In the genomic region with DNA sequence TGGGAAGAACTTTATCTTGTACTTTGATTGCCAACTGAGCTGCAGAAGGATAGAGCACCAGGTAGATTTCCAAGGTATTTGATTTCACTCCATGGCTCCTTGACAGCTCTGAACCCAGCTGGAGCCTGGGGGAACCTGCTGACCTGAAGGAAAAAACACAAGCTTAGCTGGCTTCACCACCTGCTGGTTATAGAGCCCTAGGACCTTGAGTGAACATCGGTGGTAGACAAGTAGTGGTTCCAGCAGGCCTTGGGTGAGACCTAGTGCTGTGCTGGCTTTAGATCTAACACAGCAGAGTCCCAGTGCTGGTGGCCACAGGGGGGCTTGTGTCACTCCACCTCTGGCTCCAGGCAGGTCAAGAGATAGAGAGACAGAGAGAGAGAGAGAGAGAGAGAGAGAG, we compare ENCODE assay signal across 18 cellular contexts.
DNase-seq lines count a peak whose midpoint lies in the region; ATAC-seq, FAIRE-seq and TF ChIP-seq lines count a peak whose summit lies in the region.
"Had no signal": no experiment of that assay in that cellular context is flagged by ENCODE, and none has a peak within 500 bp of the region (broad histone marks: within the 10 kb centered on the region; RNA-seq: fewer than 3 reads in every experiment).

No MANE protein-coding gene starts in this region.

- no peak for TF ChIP-seq POLR2A in H1 (IDR thresholded peaks at IDR 0.05; ENCODE audit: control extremely low read depth in 1 of 2, low read depth in 2 of 2, low read length in 2 of 2)

- H3K4me3 ChIP-seq in H1 (ENCODE audit: extremely low read depth in 1 of 4, insufficient read depth in 2 of 4, low read depth in 3 of 4, low read length in 4 of 4), result no peak overlapping the region

- FAIRE-seq in H1 (lab: Jason Lieb, UNC), result no peak
- FAIRE-seq: GM12891, GM18507 had no signal

- 91% methylated on average over 1 of the region's 1 CpG; no CpG with 5 or more reads in 1 of the 2 experiments for WGBS in H1 (ENCODE audit: extremely low coverage in 1 of 2, insufficient coverage in 1 of 2, insufficient read length in 1 of 2, insufficient replicate concordance in 2 of 2, low coverage in 1 of 2, low lambda C conversion rate in 2 of 2, missing lambda C conversion rate in 1 of 2), 2 experiments

- H3K4me3 Mint-ChIP-seq in neural crest cell (no peak overlapping the region), immature natural killer cell (peak overlapping the region in 1 of 5 donors; percentile 11)
- H3K4me3 Mint-ChIP-seq: CD4-positive, alpha-beta memory T cell; H9; HFFc6 had no signal

- H2BK12ac ChIP-seq in H1 (ENCODE audit: low read depth, low read length), result no peak overlapping the region

- TF ChIP-seq EP300 in H1 (IDR thresholded peaks at IDR 0.05; ENCODE audit: borderline replicate concordance in 1 of 2, low read depth in 2 of 2, low read length in 2 of 2), result no peak

- no peaks in the 10 kb centered on the region for H3K27me3 Mint-ChIP-seq in neural crest cell (ENCODE audit: low read depth)
- H3K27me3 Mint-ChIP-seq in immature natural killer cell (ENCODE audit: low read depth in 3 of 3), result peaks cover 0 to 2% (median 0%) of the 10 kb centered on the region in 3 donors
- H3K27me3 Mint-ChIP-seq: CD4-positive, alpha-beta memory T cell had no signal

- H3K9me3 ChIP-seq in H1 (ENCODE audit: insufficient read depth in 2 of 2, low read depth in 1 of 2, low read length in 1 of 2), result 0 out of 4 replicates have a peak, but pooled peaks cover 0 to 5% of the 10 kb centered on the region in 2 experiments

- no peak overlapping the region for H2BK5ac ChIP-seq in H1 (ENCODE audit: low read depth, low read length)

- H2BK15ac ChIP-seq in H1 (ENCODE audit: low read length), result no peak overlapping the region

- H3K36me3 Mint-ChIP-seq in neural crest cell (ENCODE audit: low read depth) (peaks cover 12% of the 10 kb centered on the region), immature natural killer cell (peaks cover 0 to 6% (median 4%) of the 10 kb centered on the region in 3 donors)
- H3K36me3 Mint-ChIP-seq: CD4-positive, alpha-beta memory T cell had no signal

- no peak for TF ChIP-seq RAD21 in H1 (IDR thresholded peaks at IDR 0.05 in 1 of 2, conservative IDR thresholded peaks at IDR 0.05 in 1 of 2; ENCODE audit: low read depth in 2 of 2, low read length in 2 of 2)

- DNase-seq in H1 (ENCODE audit: low read depth in 1 of 2, low spot score in 2 of 2) (no peak), iPS DF 19.7 (ENCODE audit: low read depth, low spot score) (peak; percentile 5), neural crest cell (ENCODE audit: low read depth, low spot score) (no peak), immature natural killer cell (no peak), HUDEP-2 (lab: John Stamatoyannopoulos, UW; ENCODE audit: unreplicated experiment in 76 of 76) (no peak)
- DNase-seq: C1 segment of cervical spinal cord; Calu3; CD4-positive, alpha-beta memory T cell; COR-L47; DMS53; DMS79 treated with DMSO at 0.1 percent for 48 hours; GF-D8; H9; HFFc6 had no signal

- no peaks in the 10 kb centered on the region for H3K36me3 ChIP-seq in H1 (ENCODE audit: control insufficient read depth in 2 of 4, insufficient read depth in 4 of 4, low read length in 3 of 4)

- H3K9ac ChIP-seq in H1 (replicated peaks in 1 of 4; ENCODE audit: extremely low read depth in 1 of 4, low read depth in 3 of 4, low read length in 3 of 4), result no peak overlapping the region

- no peaks in the 10 kb centered on the region for H3K79me2 ChIP-seq in H1 (ENCODE audit: control insufficient read depth in 1 of 2, insufficient read depth in 2 of 2, low read length in 2 of 2)

- no peak overlapping the region for H3K14ac ChIP-seq in H1 (ENCODE audit: insufficient read length)

- no peak overlapping the region for H2BK20ac ChIP-seq in H1 (ENCODE audit: low read length)

- H4K5ac ChIP-seq in H1 (ENCODE audit: insufficient read length, low read depth, low read length), result no peak overlapping the region

- no peaks in the 10 kb centered on the region for H4K20me1 ChIP-seq in H1 (replicated peaks in 1 of 2; ENCODE audit: control insufficient read depth in 1 of 2, insufficient read depth in 2 of 2, low read length in 2 of 2)

- no peak for TF ChIP-seq CTCF in H1 (IDR thresholded peaks at IDR 0.05; ENCODE audit: control extremely low read depth in 1 of 3, insufficient read depth in 1 of 3, low read depth in 1 of 3, low read length in 3 of 3)
- TF ChIP-seq CTCF in neural crest cell (conservative IDR thresholded peaks at IDR 0.05), result no peak

- H3K23me2 ChIP-seq in H1 (ENCODE audit: low read depth, low read length), result no peaks in the 10 kb centered on the region

- POLR2A ChIA-PET in H1 (lab: Charles Lee; ENCODE audit: partially characterized antibody), result no interaction called here

- H3K27ac Mint-ChIP-seq in neural crest cell (ENCODE audit: unreplicated experiment) (peak overlapping the region; percentile 79), immature natural killer cell (peak overlapping the region in 1 of 6 donors; percentile 20)
- H3K27ac Mint-ChIP-seq: CD4-positive, alpha-beta memory T cell; HFFc6 had no signal

- no peak overlapping the region for H3K4ac ChIP-seq in H1 (replicated peaks; ENCODE audit: insufficient read length, low read depth, low read length)

- H3K27me3 ChIP-seq in H1 (replicated peaks in 1 of 4; ENCODE audit: control insufficient read depth in 3 of 4, extremely low read depth in 1 of 4, insufficient read depth in 3 of 4, low read length in 3 of 4), result peaks cover 0 to 7% (median 0%) of the 10 kb centered on the region in 4 experiments; a peak in 1 of 7 replicates

- no peak overlapping the region for H3K56ac ChIP-seq in H1 (replicated peaks; ENCODE audit: insufficient read length, low read depth, low read length)

- H3K9me3 Mint-ChIP-seq in neural crest cell (peaks cover 13% of the 10 kb centered on the region), immature natural killer cell (peaks cover 0 to 62% (median 34%) of the 10 kb centered on the region in 6 donors)

- H2AFZ ChIP-seq in H1 (ENCODE audit: low read length), result no peak overlapping the region

- no peak overlapping the region for H4K91ac ChIP-seq in H1 (replicated peaks; ENCODE audit: insufficient read length, low read length)

- H3K4me2 ChIP-seq in H1 (ENCODE audit: insufficient read depth in 1 of 2, low read depth in 2 of 2, low read length in 2 of 2), result no peak overlapping the region

- H2BK120ac ChIP-seq in H1 (replicated peaks; ENCODE audit: low read depth, low read length), result no peak overlapping the region

- no peaks in the 10 kb centered on the region for H3K4me1 ChIP-seq in H1 (replicated peaks in 1 of 4; ENCODE audit: control insufficient read depth in 3 of 4, insufficient read depth in 4 of 4, low read length in 3 of 4)

- CTCF ChIA-PET in H1 (lab: Charles Lee; ENCODE audit: partially characterized antibody), result no interaction called here

- H3K23ac ChIP-seq in H1 (ENCODE audit: insufficient read length), result no peak overlapping the region

- H3K4me1 Mint-ChIP-seq in neural crest cell, result peaks cover 8% of the 10 kb centered on the region
- H3K4me1 Mint-ChIP-seq in immature natural killer cell, result peaks cover 0 to 2% of the 10 kb centered on the region in 2 donors
- H3K4me1 Mint-ChIP-seq: CD4-positive, alpha-beta memory T cell had no signal

- ATAC-seq in HG02870 (IDR thresholded peaks at IDR 0.05; ENCODE audit: unreplicated experiment), result no peak
- ATAC-seq: HCT116 had no signal

- H2AK5ac ChIP-seq in H1 (ENCODE audit: low read depth, low read length), result no peak overlapping the region

- no peaks in the 10 kb centered on the region for H3K79me1 ChIP-seq in H1 (ENCODE audit: low read depth, low read length)

- H3K18ac ChIP-seq in H1 (ENCODE audit: extremely low read depth, low read length), result no peak overlapping the region

- no peak overlapping the region for H3K27ac ChIP-seq in H1 (ENCODE audit: low read depth, low read length)

- H4K8ac ChIP-seq in H1 (ENCODE audit: extremely low read depth, insufficient read depth, low read length), result no peak overlapping the region

TF ChIP-seq in H1, 55 proteins besides CTCF, POLR2A, EP300 and RAD21:
- TF ChIP-seq KDM4A (IDR thresholded peaks at IDR 0.05; ENCODE audit: low read depth, low read length, severe bottlenecking), result no peak
- TF ChIP-seq, protein P1, sequence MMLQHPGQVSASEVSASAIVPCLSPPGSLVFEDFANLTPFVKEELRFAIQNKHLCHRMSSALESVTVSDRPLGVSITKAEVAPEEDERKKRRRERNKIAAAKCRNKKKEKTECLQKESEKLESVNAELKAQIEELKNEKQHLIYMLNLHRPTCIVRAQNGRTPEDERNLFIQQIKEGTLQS (IDR thresholded peaks at IDR 0.05; ENCODE audit: insufficient read depth, low read depth, low read length), result no peak
- TF ChIP-seq RNF2 (IDR thresholded peaks at IDR 0.05; ENCODE audit: borderline replicate concordance, low read depth, low read length, missing control alignments, poor library complexity, severe bottlenecking), result no peak
- no peak for TF ChIP-seq FOSL1 (IDR thresholded peaks at IDR 0.05; ENCODE audit: insufficient read depth, low read depth, low read length)
- TF ChIP-seq POLR2AphosphoS5 (IDR thresholded peaks at IDR 0.05; ENCODE audit: low read depth, low read length), result peak; percentile 79
- no peak for TF ChIP-seq EGR1 (IDR thresholded peaks at IDR 0.05; ENCODE audit: borderline replicate concordance, low read depth, low read length)
- no peak for TF ChIP-seq TBP (IDR thresholded peaks at IDR 0.05; ENCODE audit: low read depth, low read length)
- TF ChIP-seq RBBP5 (IDR thresholded peaks at IDR 0.05; ENCODE audit: borderline replicate concordance, low read depth, low read length), result no peak
- no peak for TF ChIP-seq MAFK (IDR thresholded peaks at IDR 0.05; ENCODE audit: low read depth, low read length)
- TF ChIP-seq, protein P2, sequence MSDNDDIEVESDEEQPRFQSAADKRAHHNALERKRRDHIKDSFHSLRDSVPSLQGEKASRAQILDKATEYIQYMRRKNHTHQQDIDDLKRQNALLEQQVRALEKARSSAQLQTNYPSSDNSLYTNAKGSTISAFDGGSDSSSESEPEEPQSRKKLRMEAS (IDR thresholded peaks at IDR 0.05), result no peak
- 0 out of 2 replicates have a peak, but pooled peaks have one; percentile 68 for TF ChIP-seq TCF12 (IDR thresholded peaks at IDR 0.05; ENCODE audit: low read depth, low read length)
